Comparison of ENCODE assay signal across 14 cellular contexts in genomic region chr14:54698501-54698900, GRCh38.
DNase-seq lines count a peak whose midpoint lies in the region; ATAC-seq, FAIRE-seq and TF ChIP-seq lines count a peak whose summit lies in the region.
"Had no signal": no experiment of that assay in that cellular context is flagged by ENCODE, and none has a peak within 500 bp of the region (broad histone marks: within the 10 kb centered on the region; RNA-seq: fewer than 3 reads in every experiment).

No MANE protein-coding gene starts in this region.

- H3K4me1 Mint-ChIP-seq in WTC11 (peaks cover 8% of the 10 kb centered on the region), nephron progenitor cell (peaks cover 20% of the 10 kb centered on the region)

- CTCF ChIA-PET in WTC11 (lab: Charles Lee) = interaction anchor here (0.6 to 2.3 kb wide), 3 partner anchors 24 to 90 kb away, joined by 3 to 6 read pairs (median 3); no protein-coding TSS in a partner anchor

- WGBS in hepatocyte (ENCODE audit: low lambda C conversion rate, missing lambda C conversion rate) = 69% methylated on average over 6 of the region's 6 CpGs

- no peak for TF ChIP-seq CTCF in D721Med (IDR thresholded peaks at IDR 0.05; ENCODE audit: insufficient read depth, missing control alignments)
- no peak for TF ChIP-seq CTCF in WTC11 (IDR thresholded peaks at IDR 0.05)
- no peak for TF ChIP-seq CTCF in hepatocyte (IDR thresholded peaks at IDR 0.05; ENCODE audit: poor library complexity)
- no peak for TF ChIP-seq CTCF in nephron progenitor cell (IDR thresholded peaks at IDR 0.05)

- no peaks in the 10 kb centered on the region for H3K27me3 ChIP-seq in hepatocyte
- H3K27me3 ChIP-seq in rectal smooth muscle tissue (ENCODE audit: control insufficient read depth, insufficient read depth, low read length) = no peaks in the 10 kb centered on the region

- H3K4me3 ChIP-seq in hepatocyte (no peak overlapping the region), rectal smooth muscle tissue (ENCODE audit: low read length) (no peak overlapping the region)
- H3K4me3 ChIP-seq: SK-N-MC had no signal

- H3K4me1 ChIP-seq in hepatocyte (ENCODE audit: insufficient read depth) (peaks cover 13% of the 10 kb centered on the region), rectal smooth muscle tissue (ENCODE audit: control insufficient read depth, insufficient read depth, low read length) (peaks cover 13% of the 10 kb centered on the region)

- H3K9me3 ChIP-seq in hepatocyte (ENCODE audit: low read depth) = no peaks in the 10 kb centered on the region

- H3K9ac ChIP-seq in rectal smooth muscle tissue (ENCODE audit: low read length) = no peak overlapping the region

- DNase-seq in D721Med (ENCODE audit: insufficient read length, low spot score) (no peak), WTC11 (ENCODE audit: low spot score) (no peak), hepatocyte (ENCODE audit: low spot score) (no peak), nephron progenitor cell (no peak), NCI-H2171 treated with DMSO at 0.1 percent for 48 hours (lab: John Stamatoyannopoulos, UW) (no peak), NCI-H1930 (lab: John Stamatoyannopoulos, UW) (no peak), nucleus accumbens (lab: John Stamatoyannopoulos, UW) (no peak)
- DNase-seq: activated effector memory CD4-positive, alpha-beta T cell treated with Interleukin-2 at 50 U/mL for 16 hours; MV-4-11; NCI-H2107; retina; stimulated activated CD4-positive, alpha-beta T cell treated with anti-CD3 and anti-CD28 coated beads, Interleukin-4, amount 100 ng/mL, for 4 hours had no signal

- H3K4me3 Mint-ChIP-seq in WTC11 (no peak overlapping the region), nephron progenitor cell (no peak overlapping the region)

- POLR2A ChIA-PET in WTC11 (lab: Charles Lee) = no interaction called here

- no peaks in the 10 kb centered on the region; the same call in 1 of the 2 replicates for H3K9me3 Mint-ChIP-seq in WTC11
- H3K9me3 Mint-ChIP-seq in nephron progenitor cell = no peaks in the 10 kb centered on the region

- no peaks in the 10 kb centered on the region for H4K20me1 ChIP-seq in hepatocyte (ENCODE audit: insufficient read depth, poor library complexity, severe bottlenecking)

- no peaks in the 10 kb centered on the region for H3K36me3 ChIP-seq in hepatocyte (replicated peaks; ENCODE audit: insufficient read depth, low read depth)
- no peaks in the 10 kb centered on the region for H3K36me3 ChIP-seq in rectal smooth muscle tissue (ENCODE audit: control insufficient read depth, insufficient read depth, low read length)

- H2AFZ ChIP-seq in hepatocyte = no peak overlapping the region

- no peak overlapping the region for H3K4me2 ChIP-seq in hepatocyte

- H3K36me3 Mint-ChIP-seq in WTC11 = no peaks in the 10 kb centered on the region
- H3K36me3 Mint-ChIP-seq in nephron progenitor cell (ENCODE audit: low read depth) = no peaks in the 10 kb centered on the region

- H3K9me2 ChIP-seq in hepatocyte (replicated peaks; ENCODE audit: insufficient read depth) = no peaks in the 10 kb centered on the region

- H3K27me3 Mint-ChIP-seq in WTC11 (ENCODE audit: low read depth) = no peaks in the 10 kb centered on the region
- H3K27me3 Mint-ChIP-seq in nephron progenitor cell (ENCODE audit: low read depth, poor library complexity) = peaks cover 10% of the 10 kb centered on the region

- peak overlapping the region; percentile 34; the same call in 1 of the 2 replicates for H3K27ac Mint-ChIP-seq in WTC11
- no peak overlapping the region for H3K27ac Mint-ChIP-seq in nephron progenitor cell

- H3K27ac ChIP-seq in hepatocyte (peak overlapping the region; percentile 39), rectal smooth muscle tissue (ENCODE audit: low read depth, low read length) (peak overlapping the region; percentile 16)
- H3K27ac ChIP-seq: SK-N-MC had no signal

- peak; percentile 41 for FAIRE-seq in D721Med (lab: Jason Lieb, UNC)

- 0 out of 2 replicates have a peak, but pooled peaks have one; percentile 26 for ATAC-seq in WTC11

- peaks cover 3% of the 10 kb centered on the region for H3K79me2 ChIP-seq in hepatocyte

TF ChIP-seq in WTC11, 78 proteins besides CTCF, POLR2A, EP300 and RAD21:
- TF ChIP-seq ZNF219 (CRISPR knock-in tag; IDR thresholded peaks at IDR 0.05; ENCODE audit: borderline replicate concordance) = no peak
- TF ChIP-seq EMX1 (CRISPR knock-in tag; IDR thresholded peaks at IDR 0.05) = no peak
- TF ChIP-seq E2F5 (CRISPR knock-in tag; IDR thresholded peaks at IDR 0.05) = no peak
- TF ChIP-seq TEAD1 (CRISPR knock-in tag; IDR thresholded peaks at IDR 0.05) = no peak
- TF ChIP-seq FOXK1 (CRISPR knock-in tag; IDR thresholded peaks at IDR 0.05) = no peak
- TF ChIP-seq FOXP1 (CRISPR knock-in tag; IDR thresholded peaks at IDR 0.05; ENCODE audit: borderline replicate concordance) = no peak
- TF ChIP-seq SMAD4 (CRISPR knock-in tag; IDR thresholded peaks at IDR 0.05) = no peak
- no peak for TF ChIP-seq MYBL2 (CRISPR knock-in tag; IDR thresholded peaks at IDR 0.05)
